15 cellular contexts compared by ENCODE assay signal in genomic region chr7:39238209-39238869, GRCh38.
DNase-seq lines count a peak whose midpoint lies in the region; ATAC-seq and TF ChIP-seq lines count a peak whose summit lies in the region.
"Had no signal": no experiment of that assay in that cellular context is flagged by ENCODE, and none has a peak within 500 bp of the region (broad histone marks: within the 10 kb centered on the region; RNA-seq: fewer than 3 reads in every experiment).

No MANE protein-coding gene starts in this region.

- no peak overlapping the region for H3K4me3 Mint-ChIP-seq in activated CD4-positive, alpha-beta T cell treated with anti-CD3 and anti-CD28 coated beads, Interleukin-2, amount 10 ng/mL, durations not matched to agents 7 days and 5 days
- H3K4me3 Mint-ChIP-seq: CD4-positive, alpha-beta memory T cell had no signal

- POLR2A ChIA-PET in activated CD4-positive, alpha-beta T cell treated with anti-CD3 and anti-CD28 coated beads, Interleukin-2, amount 10 ng/mL, durations not matched to agents 7 days and 5 days (lab: Charles Lee): no interaction called here

- no peak overlapping the region for H3K4me3 ChIP-seq in heart left ventricle

- DNase-seq in DMS 273 (lab: John Stamatoyannopoulos, UW; ENCODE audit: unreplicated experiment) (peak; percentile 27), DMS 273 treated with DMSO at 0.1 percent for 48 hours (lab: John Stamatoyannopoulos, UW) (no peak), H4 (ENCODE audit: low spot score) (peak; percentile 86), NCI-H2171 treated with DMSO at 0.1 percent for 48 hours (lab: John Stamatoyannopoulos, UW) (peak; percentile 51), myocyte (ENCODE audit: low read depth) (peak; percentile 39), substantia nigra (lab: John Stamatoyannopoulos, UW) (no peak), heart left ventricle (no peak)
- no peak for DNase-seq in activated CD4-positive, alpha-beta T cell treated with anti-CD3 and anti-CD28 coated beads, Interleukin-2, amount 10 ng/mL, durations not matched to agents 7 days and 5 days
- DNase-seq: CD4-positive, alpha-beta memory T cell; NCI-H1930; NCI-H748 treated with DMSO at 0.1 percent for 48 hours had no signal

- CTCF ChIA-PET in activated CD4-positive, alpha-beta T cell treated with anti-CD3 and anti-CD28 coated beads, Interleukin-2, amount 10 ng/mL, durations not matched to agents 7 days and 5 days (lab: Charles Lee): no interaction called here

- H3K27ac ChIP-seq in substantia nigra (ENCODE audit: low read depth, low read length, poor library complexity, severe bottlenecking) (no peak overlapping the region), heart left ventricle (no peak overlapping the region)
- H3K27ac ChIP-seq: 22Rv1, KMS-11 had no signal

- H3K27ac Mint-ChIP-seq in activated CD4-positive, alpha-beta T cell treated with anti-CD3 and anti-CD28 coated beads, Interleukin-2, amount 10 ng/mL, durations not matched to agents 7 days and 5 days: no peak overlapping the region
- H3K27ac Mint-ChIP-seq: CD4-positive, alpha-beta memory T cell had no signal

- H3K4me1 ChIP-seq in heart left ventricle: no peaks in the 10 kb centered on the region

- TF ChIP-seq CTCF in heart left ventricle (IDR thresholded peaks at IDR 0.05): no peak

- no peak for ATAC-seq in heart left ventricle
- ATAC-seq: Panc1, Right ventricle myocardium inferior had no signal

- peaks cover 0 to 4% (median 0%) of the 10 kb centered on the region in 12 donors for H3K9me3 ChIP-seq in heart left ventricle

- H3K27me3 Mint-ChIP-seq in activated CD4-positive, alpha-beta T cell treated with anti-CD3 and anti-CD28 coated beads, Interleukin-2, amount 10 ng/mL, durations not matched to agents 7 days and 5 days: no peaks in the 10 kb centered on the region

- H3K27me3 ChIP-seq in heart left ventricle: no peaks in the 10 kb centered on the region

- no peaks in the 10 kb centered on the region for H3K4me1 Mint-ChIP-seq in activated CD4-positive, alpha-beta T cell treated with anti-CD3 and anti-CD28 coated beads, Interleukin-2, amount 10 ng/mL, durations not matched to agents 7 days and 5 days
- H3K4me1 Mint-ChIP-seq: CD4-positive, alpha-beta memory T cell had no signal

- no peak for TF ChIP-seq POLR2A in heart left ventricle (IDR thresholded peaks at IDR 0.05)

- H3K36me3 Mint-ChIP-seq in activated CD4-positive, alpha-beta T cell treated with anti-CD3 and anti-CD28 coated beads, Interleukin-2, amount 10 ng/mL, durations not matched to agents 7 days and 5 days (ENCODE audit: low read depth): no peaks in the 10 kb centered on the region
- H3K36me3 Mint-ChIP-seq: CD4-positive, alpha-beta memory T cell had no signal

- 70 to 84% (median 79%) methylated on average over 12 of the region's 12 CpGs for WGBS in heart left ventricle, 4 donors

- intact Hi-C loops in heart left ventricle (cut with DNase I): no loop called here

- no peaks in the 10 kb centered on the region for H3K36me3 ChIP-seq in heart left ventricle

- no peaks in the 10 kb centered on the region for H3K9me3 Mint-ChIP-seq in activated CD4-positive, alpha-beta T cell treated with anti-CD3 and anti-CD28 coated beads, Interleukin-2, amount 10 ng/mL, durations not matched to agents 7 days and 5 days

Comparison
In these comparisons a context has a peak if more than half of its experiments do, and no peak if none do; other contexts are left out.
1. DNase-seq: peak in DMS 273 (single experiment), H4 (single experiment), NCI-H2171 treated with DMSO at 0.1 percent for 48 hours (single experiment) and myocyte (single experiment); none in DMS 273 treated with DMSO at 0.1 percent for 48 hours (single experiment), substantia nigra (0 of 49), activated CD4-positive, alpha-beta T cell treated with anti-CD3 and anti-CD28 coated beads, Interleukin-2, amount 10 ng/mL, durations not matched to agents 7 days and 5 days (single experiment) and heart left ventricle (0 of 5).